Comparison of ENCODE assay signal across 1 cellular context in genomic region chr12:122080149-122081107, GRCh38.
TF ChIP-seq lines count a peak whose summit lies in the region.

No MANE protein-coding gene starts in this region.

TF ChIP-seq in K562, 482 proteins besides CTCF, POLR2A, EP300 and RAD21 (continued from another document):
- TF ChIP-seq RREB1 (CRISPR knock-in tag; IDR thresholded peaks at IDR 0.05) (no peak), GABPB2 (CRISPR knock-in tag; conservative IDR thresholded peaks at IDR 0.05) (no peak), UBTF (IDR thresholded peaks at IDR 0.05; ENCODE audit: borderline replicate concordance in 1 of 2, low read depth in 2 of 2, low read length in 2 of 2) (0 out of 4 replicates have a peak, but pooled peaks of 1 of the 2 experiments have one; percentile 57), NCOA2 (IDR thresholded peaks at IDR 0.05; ENCODE audit: partially characterized antibody in 2 of 2) (no peak), CBX2 (IDR thresholded peaks at IDR 0.05; ENCODE audit: insufficient read depth, low read length, poor library complexity, severe bottlenecking) (no peak), PCBP2 (IDR thresholded peaks at IDR 0.05; ENCODE audit: low read depth, low read length, poor library complexity, severe bottlenecking) (no peak), REST (CRISPR knock-in tag; IDR thresholded peaks at IDR 0.05; ENCODE audit: low read depth) (no peak), SAFB2 (IDR thresholded peaks at IDR 0.05; ENCODE audit: borderline replicate concordance, low read depth, low read length, severe bottlenecking) (no peak), ZSCAN29 (IDR thresholded peaks at IDR 0.05) (no peak), KAT8 (IDR thresholded peaks at IDR 0.05; ENCODE audit: low read depth) (no peak), FOSL1 (tag; conservative IDR thresholded peaks at IDR 0.05) (peak; percentile 11; the same call in 1 of the 2 replicates), BHLHE40 (IDR thresholded peaks at IDR 0.05; ENCODE audit: low read length) (no peak), MYNN (IDR thresholded peaks at IDR 0.05) (no peak), MYNN (CRISPR knock-in tag; IDR thresholded peaks at IDR 0.05) (no peak), ARID3B (CRISPR knock-in tag; IDR thresholded peaks at IDR 0.05; ENCODE audit: borderline replicate concordance) (no peak), HDAC1 (IDR thresholded peaks at IDR 0.05) (peak in 1 of 2 experiments; percentile 12; a peak in 1 of 4 replicates), E2F1 (CRISPR knock-in tag; IDR thresholded peaks at IDR 0.05) (no peak), PTTG1 (tag; IDR thresholded peaks at IDR 0.05; ENCODE audit: low read depth) (no peak), ZNF639 (CRISPR knock-in tag; conservative IDR thresholded peaks at IDR 0.05 in 1 of 2, IDR thresholded peaks at IDR 0.05 in 1 of 2) (no peak; a peak in 1 of 4 replicates), HDGF (IDR thresholded peaks at IDR 0.05) (0 out of 2 replicates have a peak, but pooled peaks have one; percentile 33), ZNF124 (CRISPR knock-in tag; IDR thresholded peaks at IDR 0.05) (no peak), PURB (CRISPR knock-in tag; IDR thresholded peaks at IDR 0.05; ENCODE audit: low read depth) (no peak), NR1H2 (CRISPR knock-in tag; IDR thresholded peaks at IDR 0.05) (no peak), FOXM1 (IDR thresholded peaks at IDR 0.05; ENCODE audit: low read depth) (no peak), FOXM1 (CRISPR knock-in tag; IDR thresholded peaks at IDR 0.05; ENCODE audit: low read depth) (no peak), ZNF76 (CRISPR knock-in tag; IDR thresholded peaks at IDR 0.05; ENCODE audit: borderline replicate concordance) (no peak), SRSF7 (optimal IDR thresholded peaks at IDR 0.05; ENCODE audit: low read depth, low read length) (no peak), JUN (IDR thresholded peaks at IDR 0.05; ENCODE audit: borderline replicate concordance, low read depth, low read length) (no peak), JUN (CRISPR knock-in tag; IDR thresholded peaks at IDR 0.05; ENCODE audit: borderline replicate concordance) (no peak)
